Comparison of ENCODE assay signal across 31 cellular contexts in genomic region chr4:187633245-187633644, GRCh38.
"Had no signal": no experiment of that assay in that cellular context is flagged by ENCODE, and none has a peak within 500 bp of the region (broad histone marks: within the 10 kb centered on the region; RNA-seq: fewer than 3 reads in every experiment).

No MANE protein-coding gene starts in this region.

- H3K4me1 Mint-ChIP-seq: activated B cell treated with CpG ODN at 0.5 μM for 24 hours; activated CD4-positive, alpha-beta T cell treated with anti-CD3 and anti-CD28 coated beads, Interleukin-2, amount 10 ng/mL, durations not matched to agents 24 days and 14 days; activated naive CD8-positive, alpha-beta T cell treated with anti-CD3 and anti-CD28 coated beads for 36 hours; brain had no signal

- H3K9me3 ChIP-seq: adrenal gland had no signal

- H3K36me3 Mint-ChIP-seq: activated CD4-positive, alpha-beta memory T cell treated with anti-CD3 and anti-CD28 coated beads for 36 hours; activated naive CD4-positive, alpha-beta T cell treated with anti-CD3 and anti-CD28 coated beads, Interleukin-2, amount 50 U/mL, for 72 hours; activated naive CD8-positive, alpha-beta T cell treated with anti-CD3 and anti-CD28 coated beads for 36 hours; brain had no signal

- H3K4me3 Mint-ChIP-seq: activated B cell treated with CpG ODN at 0.5 μM for 24 hours; activated CD4-positive, alpha-beta memory T cell treated with anti-CD3 and anti-CD28 coated beads for 36 hours; activated CD4-positive, alpha-beta T cell treated with anti-CD3 and anti-CD28 coated beads, Interleukin-2, amount 10 ng/mL, durations not matched to agents 24 days and 14 days; activated CD8-positive, alpha-beta T cell treated with anti-CD3 and anti-CD28 coated beads for 36 hours; activated naive CD4-positive, alpha-beta T cell treated with anti-CD3 and anti-CD28 coated beads for 36 hours; activated naive CD8-positive, alpha-beta T cell treated with anti-CD3 and anti-CD28 coated beads for 36 hours; brain; T-helper 1 cell treated with Interleukin-12 subunit alpha and Interleukin-12 subunit beta and Interleukin-4 antibody, amounts not matched to agents 30 μg/mL and 1 μg/mL, for 36 hours; T-helper 2 cell treated with Interferon-gamma antibody and Interleukin-4, amounts not matched to agents 5 μg/mL and 100 μg/mL, for 36 hours had no signal

- H3K36me3 ChIP-seq: adrenal gland, breast epithelium, WERI-Rb-1 had no signal

- H3K27ac Mint-ChIP-seq: activated B cell treated with CpG ODN at 0.5 μM for 24 hours; activated CD4-positive, alpha-beta memory T cell treated with anti-CD3 and anti-CD28 coated beads for 36 hours; activated CD4-positive, alpha-beta T cell treated with anti-CD3 and anti-CD28 coated beads, Interleukin-2, amount 10 ng/mL, durations not matched to agents 24 days and 14 days; activated CD8-positive, alpha-beta T cell treated with anti-CD3 and anti-CD28 coated beads for 36 hours; activated naive CD4-positive, alpha-beta T cell treated with anti-CD3 and anti-CD28 coated beads for 36 hours; activated naive CD4-positive, alpha-beta T cell treated with anti-CD3 and anti-CD28 coated beads, Interleukin-2, amount 50 U/mL, for 72 hours; activated naive CD8-positive, alpha-beta T cell treated with anti-CD3 and anti-CD28 coated beads for 36 hours; activated T-helper 2 cell treated with anti-CD3 and anti-CD28 coated beads, Interferon-gamma antibody, Interleukin-2, Interleukin-4, amounts not matched to agents 10 μg/mL and 5 μg/mL and 100 μg/mL, durations not matched to agents 14 hours and 24 hours and 36 hours; brain; T-helper 1 cell treated with Interleukin-12 subunit alpha and Interleukin-12 subunit beta and Interleukin-4 antibody, amounts not matched to agents 30 μg/mL and 1 μg/mL, for 36 hours; T-helper 2 cell treated with Interferon-gamma antibody and Interleukin-4, amounts not matched to agents 5 μg/mL and 100 μg/mL, for 36 hours had no signal

- DNase-seq: activated B cell treated with CpG ODN at 0.5 μM for 24 hours; activated CD4-positive, alpha-beta memory T cell treated with anti-CD3 and anti-CD28 coated beads for 36 hours; activated CD4-positive, alpha-beta T cell treated with anti-CD3 and anti-CD28 coated beads for 4 hours; activated CD4-positive, alpha-beta T cell treated with anti-CD3 and anti-CD28 coated beads, Interleukin-2, amount 10 ng/mL, durations not matched to agents 24 days and 14 days; activated CD4-positive, alpha-beta T cell treated with anti-CD3 and anti-CD28 coated beads, Interleukin-2, amount 50 U/mL, for 1 hour; activated CD4-positive, alpha-beta T cell treated with anti-CD3 and anti-CD28 coated beads, Interleukin-2, amount 50 U/mL, for 4 hours; activated CD4-positive, CD25-positive, alpha-beta regulatory T cell treated with anti-CD3 and anti-CD28 coated beads, Interleukin-2, amount 50 U/mL, for 72 hours; activated CD8-positive, alpha-beta memory T cell treated with anti-CD3 and anti-CD28 coated beads, Interleukin-2, amount 50 U/mL, for 4 hours; activated CD8-positive, alpha-beta T cell treated with anti-CD3 and anti-CD28 coated beads for 36 hours; activated effector memory CD4-positive, alpha-beta T cell treated with Interleukin-2 at 50 U/mL for 16 hours; activated gamma-delta T cell; activated naive CD4-positive, alpha-beta T cell treated with anti-CD3 and anti-CD28 coated beads for 36 hours; activated naive CD4-positive, alpha-beta T cell treated with anti-CD3 and anti-CD28 coated beads, Interleukin-2, amount 50 U/mL, for 16 hours; activated naive CD8-positive, alpha-beta T cell treated with anti-CD3 and anti-CD28 coated beads for 36 hours; activated T-cell treated with anti-CD3 and anti-CD28 coated beads for 4 hours; activated T-cell treated with anti-CD3 and anti-CD28 coated beads, Interleukin-2, amount 50 U/mL, for 1 hour; activated T-cell treated with anti-CD3 and anti-CD28 coated beads, Interleukin-2, amount 50 U/mL, for 48 hours; adrenal gland; amniotic stem cell; aorta; central memory CD4-positive, alpha-beta T cell; T-helper 1 cell; T-helper 2 cell; T-helper 9 cell; WERI-Rb-1 had no signal

- H3K4me1 ChIP-seq: adrenal gland, breast epithelium had no signal

- ATAC-seq: activated CD8-positive, alpha-beta T cell treated with anti-CD3 and anti-CD28 coated beads for 36 hours; activated naive CD4-positive, alpha-beta T cell treated with anti-CD3 and anti-CD28 coated beads, Interleukin-2, amount 50 U/mL, for 72 hours had no signal

- H3K27me3 ChIP-seq: adrenal gland, breast epithelium had no signal

- H3K4me3 ChIP-seq: adrenal gland, breast epithelium had no signal

- H3K27me3 Mint-ChIP-seq: activated B cell treated with CpG ODN at 0.5 μM for 24 hours; activated CD4-positive, alpha-beta memory T cell treated with anti-CD3 and anti-CD28 coated beads for 36 hours; activated CD4-positive, alpha-beta T cell treated with anti-CD3 and anti-CD28 coated beads, Interleukin-2, amount 10 ng/mL, durations not matched to agents 24 days and 14 days; activated CD8-positive, alpha-beta T cell treated with anti-CD3 and anti-CD28 coated beads for 36 hours; activated naive CD8-positive, alpha-beta T cell treated with anti-CD3 and anti-CD28 coated beads for 36 hours had no signal

- H3K9me3 Mint-ChIP-seq: activated CD4-positive, alpha-beta T cell treated with anti-CD3 and anti-CD28 coated beads, Interleukin-2, amount 10 ng/mL, durations not matched to agents 24 days and 14 days; activated naive CD4-positive, alpha-beta T cell treated with anti-CD3 and anti-CD28 coated beads for 36 hours; T-helper 1 cell treated with Interleukin-12 subunit alpha and Interleukin-12 subunit beta and Interleukin-4 antibody, amounts not matched to agents 30 μg/mL and 1 μg/mL, for 36 hours had no signal

- H3K27ac ChIP-seq: adrenal gland, breast epithelium, WERI-Rb-1 had no signal
